ENCODE assay signal across 16 cellular contexts in the genomic region with DNA sequence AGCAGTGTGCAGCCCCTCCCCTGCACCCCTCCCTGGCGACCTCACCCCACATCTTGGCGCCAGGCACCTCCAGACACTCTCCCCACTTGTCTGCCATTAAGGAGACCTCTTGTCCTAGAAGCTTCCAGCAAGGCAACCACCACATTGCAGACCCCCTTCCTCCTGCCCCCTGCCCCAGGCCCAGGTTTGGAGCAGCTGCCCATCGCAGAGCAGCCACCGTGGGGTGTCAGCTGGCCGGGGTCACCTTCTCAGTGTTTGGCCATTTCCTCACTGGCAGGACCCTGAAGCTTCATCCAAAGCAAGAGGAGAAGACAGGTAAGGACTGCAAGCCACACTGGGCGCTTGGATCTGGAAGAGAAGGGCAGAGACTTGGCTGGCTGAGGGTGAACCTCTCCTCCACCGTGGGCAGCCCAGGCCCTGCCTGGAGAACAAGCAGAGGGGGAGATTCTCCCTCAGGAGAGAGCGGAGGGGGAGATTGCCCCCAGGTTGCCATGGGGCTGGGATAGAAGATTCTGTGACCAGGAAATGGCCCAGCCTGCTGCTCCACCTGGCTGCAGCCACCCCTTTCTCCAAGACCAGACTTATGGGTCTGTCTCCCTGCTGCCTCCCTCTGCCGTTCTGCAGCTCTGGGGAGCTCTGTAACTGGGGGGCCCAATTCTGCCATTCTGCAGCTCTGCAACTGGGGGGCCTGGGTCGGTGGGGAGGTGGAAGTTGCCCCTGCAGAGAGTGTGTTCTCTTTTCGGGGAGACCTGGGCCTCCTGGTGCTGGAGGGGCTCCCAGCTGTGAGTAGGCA.
DNase-seq lines count a peak whose midpoint lies in the region; ATAC-seq and TF ChIP-seq lines count a peak whose summit lies in the region.
"Had no signal": no experiment of that assay in that cellular context is flagged by ENCODE, and none has a peak within 500 bp of the region (broad histone marks: within the 10 kb centered on the region; RNA-seq: fewer than 3 reads in every experiment).

No MANE protein-coding gene starts in this region.

- no peak overlapping the region for H3K18ac ChIP-seq in H9 (ENCODE audit: insufficient read length, low read depth, low read length)

- no peak overlapping the region for H2BK120ac ChIP-seq in H9 (ENCODE audit: low read depth, low read length, poor library complexity, severe bottlenecking)

- in situ Hi-C loops in GM13977 (cut with MboI; ENCODE audit: low pct_unique_long_range_greater_than_20kb, low sequenced_read_pairs, unreplicated experiment), result no loop called here

- no peaks in the 10 kb centered on the region for H3K4me1 ChIP-seq in H9 (ENCODE audit: insufficient read depth, low read length)

- no peak overlapping the region for H3K27ac ChIP-seq in H9 (ENCODE audit: insufficient read length, low read depth, low read length)
- H3K27ac ChIP-seq: BLaER1 treated with 17β-estradiol and CSF1 and Interleukin-3, amounts not matched to agents 10 nM and 100 nM had no signal

- no CpG with 5 or more reads among the region's 11 CpGs for WGBS in H9 (ENCODE audit: extremely low coverage, insufficient read length, low lambda C conversion rate)

- H3K4me3 Mint-ChIP-seq in H9, result no peak overlapping the region
- H3K4me3 Mint-ChIP-seq in osteocyte (ENCODE audit: unreplicated experiment), result no peak overlapping the region
- H3K4me3 Mint-ChIP-seq: B cell; CD8-positive, alpha-beta T cell; GM23338 had no signal

- ATAC-seq in GM21737 (IDR thresholded peaks at IDR 0.05; ENCODE audit: unreplicated experiment), result no peak
- ATAC-seq in activated naive CD4-positive, alpha-beta T cell treated with anti-CD3 and anti-CD28 coated beads, Interleukin-2, amount 50 U/mL, for 72 hours, result no peak
- ATAC-seq: CD8-positive, alpha-beta T cell; GM23338; HepG2 had no signal

- H3K27me3 Mint-ChIP-seq in H9 (ENCODE audit: low read depth) (peaks cover 1% of the 10 kb centered on the region), osteocyte (ENCODE audit: unreplicated experiment) (no peaks in the 10 kb centered on the region)

- no peak overlapping the region for H3K27ac Mint-ChIP-seq in H9
- H3K27ac Mint-ChIP-seq in osteocyte (ENCODE audit: unreplicated experiment), result no peak overlapping the region
- no peak overlapping the region for H3K27ac Mint-ChIP-seq in activated naive CD4-positive, alpha-beta T cell treated with anti-CD3 and anti-CD28 coated beads, Interleukin-2, amount 50 U/mL, for 72 hours
- H3K27ac Mint-ChIP-seq: B cell; CD8-positive, alpha-beta T cell; GM23338; IgD-negative memory B cell had no signal

- no peak overlapping the region for H2BK20ac ChIP-seq in H9 (ENCODE audit: low read depth, low read length, poor library complexity, severe bottlenecking)

- H4K5ac ChIP-seq in H9 (ENCODE audit: insufficient read length, low read depth, low read length), result no peak overlapping the region

- no peak overlapping the region for H2BK12ac ChIP-seq in H9 (ENCODE audit: insufficient read length, low read depth, low read length)

- H3K9ac ChIP-seq in H9 (ENCODE audit: extremely low read depth, insufficient read length, low read length), result no peak overlapping the region
- H3K9ac ChIP-seq: BLaER1 treated with 17β-estradiol and CSF1 and Interleukin-3, amounts not matched to agents 10 nM and 100 nM had no signal

- H2AK5ac ChIP-seq in H9 (ENCODE audit: insufficient read length, low read length), result no peak overlapping the region

- H4K8ac ChIP-seq in H9 (replicated peaks; ENCODE audit: insufficient read length, low read depth, low read length), result no peak overlapping the region

- H2AFZ ChIP-seq in H9 (ENCODE audit: low read length), result no peak overlapping the region
- H2AFZ ChIP-seq: GM23338 had no signal

- no peak overlapping the region for H4K91ac ChIP-seq in H9 (ENCODE audit: insufficient read length, low read depth, low read length)

- DNase-seq in GM13977 (ENCODE audit: low spot score), result peak; percentile 13
- peak; percentile 13 for DNase-seq in H9
- DNase-seq in islet precursor cell, result peak; percentile 49
- peak; percentile 72 for DNase-seq in osteocyte (ENCODE audit: extremely low spot score, unreplicated experiment)
- no peak for DNase-seq in pons (ENCODE audit: low spot score)
- DNase-seq in activated naive CD4-positive, alpha-beta T cell treated with anti-CD3 and anti-CD28 coated beads, Interleukin-2, amount 50 U/mL, for 72 hours (ENCODE audit: low spot score in 2 of 2), result no peak
- DNase-seq: Calu3, DMS79 treated with DMSO at 0.1 percent for 48 hours, GF-D8 had no signal

- no peaks in the 10 kb centered on the region for H4K20me1 ChIP-seq in H9 (ENCODE audit: control insufficient read depth, insufficient read depth, insufficient read length)
- H4K20me1 ChIP-seq: BLaER1 treated with 17β-estradiol and CSF1 and Interleukin-3, amounts not matched to agents 10 nM and 100 nM had no signal

- H2BK5ac ChIP-seq in H9 (ENCODE audit: insufficient read length, low read length), result no peak overlapping the region

- TF ChIP-seq CTCF in GM13977 (IDR thresholded peaks at IDR 0.05; ENCODE audit: extremely low read depth, insufficient read depth, missing control alignments), result no peak
- no peak for TF ChIP-seq CTCF in H9 (conservative IDR thresholded peaks at IDR 0.05)
- no peak for TF ChIP-seq CTCF in osteocyte (IDR thresholded peaks at IDR 0.05)

- H3K27me3 ChIP-seq in H9 (ENCODE audit: insufficient read depth, low read length), result no peaks in the 10 kb centered on the region

- H3K23ac ChIP-seq in H9 (ENCODE audit: insufficient read length, low read depth, low read length), result no peak overlapping the region

- no peak overlapping the region for H2BK15ac ChIP-seq in H9 (ENCODE audit: low read depth, low read length)

- H3K36me3 Mint-ChIP-seq in H9 (ENCODE audit: insufficient read depth in 1 of 3, low read depth in 3 of 3) (peaks cover 0 to 16% (median 2%) of the 10 kb centered on the region in 3 experiments; a peak in 3 of 7 replicates), osteocyte (ENCODE audit: unreplicated experiment) (no peaks in the 10 kb centered on the region)
- H3K36me3 Mint-ChIP-seq in activated naive CD4-positive, alpha-beta T cell treated with anti-CD3 and anti-CD28 coated beads, Interleukin-2, amount 50 U/mL, for 72 hours, result peaks cover 5 to 9% of the 10 kb centered on the region in 2 donors
- H3K36me3 Mint-ChIP-seq: CD8-positive, alpha-beta T cell; IgD-negative memory B cell had no signal

- H3K23me2 ChIP-seq in H9 (ENCODE audit: insufficient read length, low read depth, low read length, poor library complexity, severe bottlenecking), result no peaks in the 10 kb centered on the region

- H3K9me3 Mint-ChIP-seq in H9 (peaks cover 15 to 16% of the 10 kb centered on the region in 2 experiments), osteocyte (ENCODE audit: unreplicated experiment) (peaks cover 15% of the 10 kb centered on the region)
- peaks cover 6 to 11% of the 10 kb centered on the region in 2 donors for H3K9me3 Mint-ChIP-seq in activated naive CD4-positive, alpha-beta T cell treated with anti-CD3 and anti-CD28 coated beads, Interleukin-2, amount 50 U/mL, for 72 hours

- H3T11ph ChIP-seq in H9 (ENCODE audit: low read length), result no peak overlapping the region

- H3K4me1 Mint-ChIP-seq in H9, result peaks cover 0 to 3% of the 10 kb centered on the region in 2 experiments; a peak in 2 of 4 replicates
- no peaks in the 10 kb centered on the region for H3K4me1 Mint-ChIP-seq in osteocyte (ENCODE audit: unreplicated experiment)
- H3K4me1 Mint-ChIP-seq: B cell, GM23338, IgD-negative memory B cell had no signal

- no peak overlapping the region for H3K4me2 ChIP-seq in H9 (ENCODE audit: insufficient read depth, insufficient read length, low read length)
- H3K4me2 ChIP-seq: GM23338 had no signal

- H3K9me3 ChIP-seq in H9 (ENCODE audit: control insufficient read depth, low read depth, low read length), result no peaks in the 10 kb centered on the region

- H3K56ac ChIP-seq in H9 (ENCODE audit: insufficient read length, low read depth, low read length), result no peak overlapping the region

- 0 out of 2 replicates have a peak overlapping the region, but pooled peaks have one; percentile 39 for H3K14ac ChIP-seq in H9 (ENCODE audit: insufficient read depth, low read length)

- no peaks in the 10 kb centered on the region for H3K79me2 ChIP-seq in H9 (ENCODE audit: insufficient read depth, low read length)

- H3K79me1 ChIP-seq in H9 (ENCODE audit: insufficient read depth, low read depth, low read length, poor library complexity, severe bottlenecking), result no peaks in the 10 kb centered on the region

- no peak overlapping the region for H3K4ac ChIP-seq in H9 (ENCODE audit: low read depth, low read length)

Comparison
In these comparisons a context has a peak if more than half of its experiments do, and no peak if none do; other contexts are left out.
1. DNase-seq: peak in GM13977 (single experiment), H9 (single experiment), islet precursor cell (single experiment) and osteocyte (single experiment); none in pons (single experiment) and activated naive CD4-positive, alpha-beta T cell treated with anti-CD3 and anti-CD28 coated beads, Interleukin-2, amount 50 U/mL, for 72 hours (0 of 2).